ENCODE assay signal across 16 cellular contexts in the genomic region with DNA sequence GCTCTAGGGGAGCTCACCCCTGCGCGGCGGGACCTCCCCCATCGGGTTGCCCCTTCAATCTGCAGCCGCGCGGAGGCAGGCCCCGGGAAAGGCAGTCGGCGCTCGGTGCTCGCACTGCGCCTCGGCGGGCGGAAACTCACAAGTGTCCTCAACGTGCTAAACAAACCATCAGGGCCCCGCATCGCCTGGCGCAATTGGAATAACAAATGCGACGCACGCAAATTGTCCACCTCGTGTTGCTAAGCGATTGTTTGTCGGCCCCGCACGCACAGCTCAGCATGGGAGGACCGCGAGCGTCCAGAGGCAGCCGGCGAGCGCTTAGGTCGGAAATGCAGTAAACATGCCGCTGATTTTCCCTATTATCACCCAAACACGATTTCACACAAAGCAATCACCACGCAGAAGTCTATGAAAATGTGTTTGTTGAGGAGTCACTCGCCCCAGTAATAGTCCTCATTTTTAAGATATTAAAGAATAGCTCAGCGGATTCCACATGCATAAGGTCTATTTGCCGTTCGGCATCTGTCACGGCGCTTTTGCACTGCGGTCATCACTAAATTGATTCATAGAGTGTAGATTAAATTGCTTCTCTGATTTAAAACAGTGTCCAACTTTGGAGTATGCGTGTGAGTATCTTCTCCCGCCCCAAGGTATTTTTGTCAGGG. TPM values are rescaled to one million over a fixed set of nuclear protein-coding genes. Genes with fewer than 3 reads are reported as not detected.
DNase-seq lines count a peak whose midpoint lies in the region; TF ChIP-seq lines count a peak whose summit lies in the region.
"Had no signal": no experiment of that assay in that cellular context is flagged by ENCODE, and none has a peak within 500 bp of the region (broad histone marks: within the 10 kb centered on the region; RNA-seq: fewer than 3 reads in every experiment).

No MANE protein-coding gene starts in this region.

- peaks cover 88% of the 10 kb centered on the region for H3K27me3 Mint-ChIP-seq in T-helper 2 cell treated with Interferon-gamma antibody and Interleukin-4, amounts not matched to agents 5 μg/mL and 100 μg/mL, for 36 hours (ENCODE audit: low read depth)
- peaks cover 94% of the 10 kb centered on the region for H3K27me3 Mint-ChIP-seq in progenitor cell of endocrine pancreas

- no peak for TF ChIP-seq POLR2A in stomach (IDR thresholded peaks at IDR 0.05)

- H3K4me1 ChIP-seq in iPS-18a (ENCODE audit: control insufficient read depth, low read depth, low read length) (peaks cover 44% of the 10 kb centered on the region), stomach (peaks cover 23 to 58% (median 31%) of the 10 kb centered on the region in 4 donors)

- intact Hi-C loops in stomach (cut with DNase I; ENCODE audit: low total_unique reads) = no loop called here

- H3K9me3 ChIP-seq in iPS-18a (ENCODE audit: control insufficient read depth, low read depth, low read length) = no peaks in the 10 kb centered on the region
- H3K9me3 ChIP-seq in stomach = peaks cover 0 to 19% (median 5%) of the 10 kb centered on the region in 4 donors
- H3K9me3 ChIP-seq: MG63 had no signal

- TF ChIP-seq EP300 in stomach (IDR thresholded peaks at IDR 0.05) = no peak

- 8 to 20% (median 10%) methylated on average over 19 to 47 of the region's 47 CpGs for WGBS in stomach, 5 donors

- H3K4me3 Mint-ChIP-seq in T-helper 2 cell treated with Interferon-gamma antibody and Interleukin-4, amounts not matched to agents 5 μg/mL and 100 μg/mL, for 36 hours = no peak overlapping the region
- no peak overlapping the region for H3K4me3 Mint-ChIP-seq in progenitor cell of endocrine pancreas (ENCODE audit: low read depth)
- H3K4me3 Mint-ChIP-seq: activated B cell treated with CpG ODN at 0.5 μM for 24 hours had no signal

- H3K9ac ChIP-seq in iPS-18a (ENCODE audit: low read length) = no peak overlapping the region

- no peaks in the 10 kb centered on the region for H3K36me3 ChIP-seq in iPS-18a (ENCODE audit: control insufficient read depth, low read depth, low read length)
- no peaks in the 10 kb centered on the region for H3K36me3 ChIP-seq in stomach
- H3K36me3 ChIP-seq: MG63 had no signal

- peaks cover 8% of the 10 kb centered on the region for H3K4me1 Mint-ChIP-seq in T-helper 2 cell treated with Interferon-gamma antibody and Interleukin-4, amounts not matched to agents 5 μg/mL and 100 μg/mL, for 36 hours (ENCODE audit: low read depth)
- peaks cover 9% of the 10 kb centered on the region for H3K4me1 Mint-ChIP-seq in progenitor cell of endocrine pancreas (ENCODE audit: low read depth)

- TF ChIP-seq CTCF in progenitor cell of endocrine pancreas (IDR thresholded peaks at IDR 0.05; ENCODE audit: unreplicated experiment) = no peak
- TF ChIP-seq CTCF in stomach (IDR thresholded peaks at IDR 0.05) = no peak

- H3K27me3 ChIP-seq in iPS-18a (ENCODE audit: control insufficient read depth, insufficient read depth, low read length) (peaks cover 100% of the 10 kb centered on the region), stomach (peaks cover 59 to 100% (median 87%) of the 10 kb centered on the region in 3 donors)
- H3K27me3 ChIP-seq: MG63 had no signal

- peak overlapping the region; percentile 64 for H3K27ac Mint-ChIP-seq in T-helper 2 cell treated with Interferon-gamma antibody and Interleukin-4, amounts not matched to agents 5 μg/mL and 100 μg/mL, for 36 hours
- peak overlapping the region; percentile 80 for H3K27ac Mint-ChIP-seq in progenitor cell of endocrine pancreas
- H3K27ac Mint-ChIP-seq: activated B cell treated with CpG ODN at 0.5 μM for 24 hours had no signal

- H3K36me3 Mint-ChIP-seq in T-helper 2 cell treated with Interferon-gamma antibody and Interleukin-4, amounts not matched to agents 5 μg/mL and 100 μg/mL, for 36 hours (ENCODE audit: low read depth) = peaks cover 5% of the 10 kb centered on the region
- no peaks in the 10 kb centered on the region for H3K36me3 Mint-ChIP-seq in progenitor cell of endocrine pancreas (ENCODE audit: insufficient read depth)

- H3K27ac ChIP-seq in iPS-18a (ENCODE audit: low read length) (no peak overlapping the region), stomach (no peak overlapping the region)

- no peaks in the 10 kb centered on the region for H3K9me3 Mint-ChIP-seq in T-helper 2 cell treated with Interferon-gamma antibody and Interleukin-4, amounts not matched to agents 5 μg/mL and 100 μg/mL, for 36 hours
- no peaks in the 10 kb centered on the region for H3K9me3 Mint-ChIP-seq in progenitor cell of endocrine pancreas (ENCODE audit: low read depth)

- peak; percentile 59 for DNase-seq in activated CD8-positive, alpha-beta memory T cell treated with anti-CD3 and anti-CD28 coated beads, Interleukin-2, amount 50 U/mL, for 48 hours
- no peak for DNase-seq in activated CD8-positive, alpha-beta memory T cell treated with anti-CD3 and anti-CD28 coated beads, Interleukin-2, amount 50 U/mL, for 4 hours
- DNase-seq in T-helper 2 cell treated with Interferon-gamma antibody and Interleukin-4, amounts not matched to agents 5 μg/mL and 100 μg/mL, for 36 hours (ENCODE audit: low spot score) = no peak
- DNase-seq in progenitor cell of endocrine pancreas (ENCODE audit: low spot score, unreplicated experiment) (no peak), stomach (no peak), AML-193 (lab: John Stamatoyannopoulos, UW) (no peak), mucosa of gallbladder (ENCODE audit: low spot score) (no peak)
- DNase-seq: activated B cell treated with CpG ODN at 0.5 μM for 24 hours, MG63, NCI-H187 treated with DMSO at 0.1 percent for 48 hours, NCI-H82 had no signal

- H3K4me3 ChIP-seq in iPS-18a (ENCODE audit: low read length) = peak overlapping the region; percentile 23
- no peak overlapping the region for H3K4me3 ChIP-seq in stomach
- H3K4me3 ChIP-seq: MG63 had no signal

RNA-seq across cellular contexts. Expression of a gene that starts 3.2 kb away (rescaled TPM):
- total RNA-seq in progenitor cell of endocrine pancreas (not detected in 2 replicates), stomach (not detected), mucosa of gallbladder (not detected)
- under 1 TPM in 1 of 3 donors, not detected in 2; 0.25 TPM for polyA plus RNA-seq in stomach
- total RNA-seq: activated B cell treated with CpG ODN at 0.5 μM for 24 hours, epithelial cell of proximal tubule, HepG2, kidney epithelial cell, RPMI7951 had no signal
- polyA plus RNA-seq: HepG2 had no signal
